In the genomic region with DNA sequence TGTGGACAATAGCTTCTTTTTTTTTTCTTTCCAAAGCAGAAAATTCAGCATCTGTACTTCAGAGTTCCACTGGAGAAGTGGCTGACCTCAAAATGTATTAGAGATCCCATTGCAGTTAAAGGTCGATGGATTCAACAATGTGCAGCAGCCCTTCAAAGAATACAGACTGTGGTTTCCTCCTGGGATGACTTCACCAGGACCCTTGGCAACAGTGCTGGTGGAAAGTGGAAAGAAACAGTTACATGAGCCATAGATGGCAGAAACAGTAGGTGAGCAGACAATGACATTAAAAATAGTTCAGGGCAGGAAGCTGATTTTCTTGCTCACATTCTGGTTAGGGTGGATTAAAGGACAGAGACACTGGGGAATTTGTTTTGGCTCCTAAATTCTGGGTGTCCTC, we compare ENCODE assay signal across 30 cellular contexts.
A peak's percentile ranks its signal among the peaks of the same experiment; 100 is the strongest.
DNase-seq lines count a peak whose midpoint lies in the region; FAIRE-seq and TF ChIP-seq lines count a peak whose summit lies in the region.
"Had no signal": no experiment of that assay in that cellular context is flagged by ENCODE, and none has a peak within 500 bp of the region (broad histone marks: within the 10 kb centered on the region; RNA-seq: fewer than 3 reads in every experiment).

No MANE protein-coding gene starts in this region.

- H3K4me1 Mint-ChIP-seq in CD4-positive, alpha-beta memory T cell = no peaks in the 10 kb centered on the region
- H3K4me1 Mint-ChIP-seq: naive B cell had no signal

- peaks cover 7% of the 10 kb centered on the region for H3K27me3 ChIP-seq in suprapubic skin
- no peaks in the 10 kb centered on the region for H3K27me3 ChIP-seq in CD4-positive, alpha-beta memory T cell (ENCODE audit: insufficient read depth, low read length)

- no peaks in the 10 kb centered on the region for H3K36me3 Mint-ChIP-seq in CD4-positive, alpha-beta memory T cell
- H3K36me3 Mint-ChIP-seq: naive B cell had no signal

- H3K27me3 Mint-ChIP-seq in CD4-positive, alpha-beta memory T cell = peaks cover 0 to 13% of the 10 kb centered on the region in 2 donors

- intact Hi-C loops in CD4-positive, alpha-beta memory T cell (cut with micrococcal nuclease) = no loop called here

- H3K4me1 ChIP-seq in suprapubic skin = no peaks in the 10 kb centered on the region
- no peaks in the 10 kb centered on the region for H3K4me1 ChIP-seq in CD4-positive, alpha-beta memory T cell (ENCODE audit: insufficient read depth, low read length)
- H3K4me1 ChIP-seq: BE2C, esophagus muscularis mucosa, spleen had no signal

- no peak overlapping the region for H3K27ac Mint-ChIP-seq in CD4-positive, alpha-beta memory T cell
- H3K27ac Mint-ChIP-seq: activated naive CD4-positive, alpha-beta T cell treated with anti-CD3 and anti-CD28 coated beads for 36 hours; naive B cell had no signal

- no peak overlapping the region for H3K4me3 Mint-ChIP-seq in CD4-positive, alpha-beta memory T cell
- H3K4me3 Mint-ChIP-seq: activated naive CD4-positive, alpha-beta T cell treated with anti-CD3 and anti-CD28 coated beads for 36 hours; naive B cell had no signal

- H3K4me3 ChIP-seq in fibroblast of mammary gland (ENCODE audit: control insufficient read depth, low read depth, low read length) (no peak overlapping the region), suprapubic skin (no peak overlapping the region)
- no peak overlapping the region for H3K4me3 ChIP-seq in CD4-positive, alpha-beta memory T cell (ENCODE audit: low read length in 2 of 2)
- H3K4me3 ChIP-seq: esophagus muscularis mucosa, K562, spleen had no signal

- H3K9me3 Mint-ChIP-seq in CD4-positive, alpha-beta memory T cell = no peaks in the 10 kb centered on the region
- H3K9me3 Mint-ChIP-seq: activated naive CD4-positive, alpha-beta T cell treated with anti-CD3 and anti-CD28 coated beads for 36 hours; naive B cell had no signal

- CTCF ChIA-PET in CD4-positive, alpha-beta memory T cell (lab: Charles Lee; ENCODE audit: partially characterized antibody) = no interaction called here

- POLR2A ChIA-PET in CD4-positive, alpha-beta memory T cell (lab: Charles Lee; ENCODE audit: partially characterized antibody) = no interaction called here

- H3K36me3 ChIP-seq in suprapubic skin = no peaks in the 10 kb centered on the region
- H3K36me3 ChIP-seq in CD4-positive, alpha-beta memory T cell (ENCODE audit: insufficient read depth, low read length) = no peaks in the 10 kb centered on the region
- H3K36me3 ChIP-seq: BE2C, esophagus muscularis mucosa, spleen had no signal

- WGBS in suprapubic skin = 57% methylated on average over 1 of the region's 1 CpG

- no peaks in the 10 kb centered on the region for H3K9me3 ChIP-seq in suprapubic skin
- H3K9me3 ChIP-seq in CD4-positive, alpha-beta memory T cell (ENCODE audit: control insufficient read depth in 1 of 2, low read length in 2 of 2) = no peaks in the 10 kb centered on the region
- H3K9me3 ChIP-seq: BE2C, esophagus muscularis mucosa, spleen had no signal

- no peak for TF ChIP-seq POLR2A in suprapubic skin (IDR thresholded peaks at IDR 0.05)

- TF ChIP-seq EP300 in suprapubic skin (IDR thresholded peaks at IDR 0.05) = no peak

- no peak overlapping the region for H3K27ac ChIP-seq in suprapubic skin
- H3K27ac ChIP-seq in CD4-positive, alpha-beta memory T cell (ENCODE audit: low read depth, low read length) = no peak overlapping the region
- H3K27ac ChIP-seq: 22Rv1, esophagus muscularis mucosa, spleen had no signal

- no peak for TF ChIP-seq CTCF in fibroblast of mammary gland (conservative IDR thresholded peaks at IDR 0.05; ENCODE audit: control insufficient read depth, insufficient read depth, low read depth, low read length)
- TF ChIP-seq CTCF in suprapubic skin (IDR thresholded peaks at IDR 0.05) = no peak

- peak; percentile 1 for DNase-seq in DMS53 (lab: John Stamatoyannopoulos, UW)
- no peak for DNase-seq in DMS53 treated with DMSO at 0.1 percent for 48 hours (lab: John Stamatoyannopoulos, UW; ENCODE audit: unreplicated experiment)
- DNase-seq in SW480 (ENCODE audit: low spot score) = peak; percentile 6
- peak; percentile 11 for DNase-seq in fibroblast of mammary gland (ENCODE audit: low read depth)
- DNase-seq in urothelium cell line (ENCODE audit: low spot score) = peak; percentile 33
- DNase-seq in DMS153 treated with DMSO at 0.1 percent for 48 hours (lab: John Stamatoyannopoulos, UW; ENCODE audit: unreplicated experiment) = no peak
- no peak for DNase-seq in suprapubic skin (ENCODE audit: low spot score in 2 of 2)
- DNase-seq in CD4-positive, alpha-beta memory T cell = no peak
- DNase-seq: activated CD4-positive, alpha-beta T cell treated with anti-CD3 and anti-CD28 coated beads for 1 hour; activated naive CD4-positive, alpha-beta T cell treated with anti-CD3 and anti-CD28 coated beads for 36 hours; activated T-cell treated with anti-CD3 and anti-CD28 coated beads, Interleukin-2, amount 50 U/mL, for 48 hours; BE2C; Calu3; effector CD8-positive, alpha-beta T cell; H7; left cardiac atrium; mesendoderm; naive B cell; NCI-H187; NCI-H69; occipital lobe; spleen; stimulated activated CD4-positive, alpha-beta T cell treated with anti-CD3 and anti-CD28 coated beads, Interleukin-4, amount 100 ng/mL, for 1 hour; stimulated activated naive CD4-positive, alpha-beta T cell treated with Interleukin-2 at 50 U/mL for 16 hours; SW 1271 had no signal

- no peak for FAIRE-seq in urothelium cell line (lab: Jason Lieb, UNC)
- FAIRE-seq: G401.6, GM18507, K562 had no signal

Comparison
In these comparisons a context has a peak if more than half of its experiments do, and no peak if none do; other contexts are left out.
1. DNase-seq: peak in DMS53 (single experiment), SW480 (single experiment), fibroblast of mammary gland (single experiment) and urothelium cell line (single experiment); none in DMS53 treated with DMSO at 0.1 percent for 48 hours (single experiment), DMS153 treated with DMSO at 0.1 percent for 48 hours (single experiment), suprapubic skin (0 of 2) and CD4-positive, alpha-beta memory T cell (0 of 5).